8 cellular contexts compared by ENCODE assay signal in genomic region chr1:24149854-24150227, GRCh38. TPM values are rescaled to one million over a fixed set of nuclear protein-coding genes. Genes with fewer than 3 reads are reported as not detected.
DNase-seq lines count a peak whose midpoint lies in the region; ATAC-seq, FAIRE-seq and TF ChIP-seq lines count a peak whose summit lies in the region.

No MANE protein-coding gene starts in this region.

- CTCF ChIA-PET in activated CD8-positive, alpha-beta T cell treated with anti-CD3 and anti-CD28 coated beads for 36 hours (lab: Charles Lee), result interaction anchor here (0.6 to 6.8 kb wide), 51 partner anchors 9 to 686 kb away, joined by 3 to 87 read pairs (median 4); partner anchors contain the start of genes IFNLR1, IL22RA1, SRRM1 and STPG1

- no peak overlapping the region for H3K27ac ChIP-seq in heart left ventricle

- DNase-seq in KBM-7, result peak; percentile 7
- peak; percentile 70 for DNase-seq in activated CD8-positive, alpha-beta T cell treated with anti-CD3 and anti-CD28 coated beads for 36 hours
- DNase-seq in heart left ventricle, result peak in 1 of 5 donors; percentile 44
- DNase-seq in stimulated activated CD4-positive, alpha-beta T cell treated with anti-CD3 and anti-CD28 coated beads, Interleukin-4, amount 100 ng/mL, for 48 hours (ENCODE audit: low read depth in 2 of 2), result peak; percentile 44 to 49
- DNase-seq in GM12891 (ENCODE audit: insufficient read length, low spot score), result no peak
- no peak for DNase-seq in iPS-NIHi11 (ENCODE audit: low spot score)

- 47 to 57% (median 49%) methylated on average over 6 of the region's 6 CpGs for WGBS in heart left ventricle, 4 donors

- no peak for TF ChIP-seq CTCF in activated CD8-positive, alpha-beta T cell treated with anti-CD3 and anti-CD28 coated beads for 36 hours (IDR thresholded peaks at IDR 0.05)
- no peak for TF ChIP-seq CTCF in heart left ventricle (IDR thresholded peaks at IDR 0.05)

- POLR2A ChIA-PET in activated CD8-positive, alpha-beta T cell treated with anti-CD3 and anti-CD28 coated beads for 36 hours (lab: Charles Lee), result interaction anchor here (0.6 to 1.7 kb wide), 7 partner anchors 37 to 241 kb away, joined by 3 to 6 read pairs (median 3); partner anchors contain the start of gene IFNLR1

- H3K36me3 ChIP-seq in heart left ventricle, result no peaks in the 10 kb centered on the region

- ATAC-seq in activated CD8-positive, alpha-beta T cell treated with anti-CD3 and anti-CD28 coated beads for 36 hours, result peak; percentile 62
- ATAC-seq in heart left ventricle, result peak in 3 of 4 donors; percentile 44 to 51 (median 47)
- no peak for ATAC-seq in HG02938 (IDR thresholded peaks at IDR 0.05; ENCODE audit: unreplicated experiment)
- no peak for ATAC-seq in HG02973 (IDR thresholded peaks at IDR 0.05; ENCODE audit: unreplicated experiment)

- in situ Hi-C loops in KBM-7 (cut with MboI; ENCODE audit: low pct_unique_long_range_greater_than_20kb, low sequenced_read_pairs), result no loop called here

- no peak overlapping the region for H3K27ac Mint-ChIP-seq in activated CD8-positive, alpha-beta T cell treated with anti-CD3 and anti-CD28 coated beads for 36 hours

- no peaks in the 10 kb centered on the region for H3K9me3 ChIP-seq in heart left ventricle

- H3K36me3 Mint-ChIP-seq in activated CD8-positive, alpha-beta T cell treated with anti-CD3 and anti-CD28 coated beads for 36 hours (ENCODE audit: low read depth), result no peaks in the 10 kb centered on the region

- TF ChIP-seq POLR2A in heart left ventricle (IDR thresholded peaks at IDR 0.05), result no peak
- TF ChIP-seq POLR2A in GM12891 (IDR thresholded peaks at IDR 0.05; ENCODE audit: low read depth, low read length), result no peak

- H3K9me3 Mint-ChIP-seq in activated CD8-positive, alpha-beta T cell treated with anti-CD3 and anti-CD28 coated beads for 36 hours, result no peaks in the 10 kb centered on the region

- peaks cover 0 to 14% (median 3%) of the 10 kb centered on the region in 12 donors for H3K4me1 ChIP-seq in heart left ventricle

- intact Hi-C loops in activated CD8-positive, alpha-beta T cell treated with anti-CD3 and anti-CD28 coated beads for 36 hours (cut with micrococcal nuclease), result loop anchor here (5.0 kb wide), 1 partner anchor 37 kb away; the partner anchor contains the start of gene IFNLR1
- intact Hi-C loops in heart left ventricle (cut with DNase I), result loop anchor here in 2 of 10 donors (2.0 to 5.0 kb wide), 2 partner anchors 241 to 242 kb away; no protein-coding TSS in a partner anchor

- peaks cover 36% of the 10 kb centered on the region for H3K27me3 Mint-ChIP-seq in activated CD8-positive, alpha-beta T cell treated with anti-CD3 and anti-CD28 coated beads for 36 hours

- FAIRE-seq in GM12891 (lab: Jason Lieb, UNC), result no peak

- peaks cover 0 to 31% (median 7%) of the 10 kb centered on the region in 9 donors for H3K27me3 ChIP-seq in heart left ventricle

- H3K4me3 Mint-ChIP-seq in activated CD8-positive, alpha-beta T cell treated with anti-CD3 and anti-CD28 coated beads for 36 hours, result no peak overlapping the region

- peak overlapping the region in 1 of 12 donors; percentile 23 for H3K4me3 ChIP-seq in heart left ventricle

- H3K4me1 Mint-ChIP-seq in activated CD8-positive, alpha-beta T cell treated with anti-CD3 and anti-CD28 coated beads for 36 hours (ENCODE audit: low read depth), result peaks cover 18% of the 10 kb centered on the region

TF ChIP-seq in GM12891, 5 proteins besides CTCF, POLR2A, EP300 and RAD21:
- TF ChIP-seq SPI1 (IDR thresholded peaks at IDR 0.05; ENCODE audit: low read depth, low read length) (no peak), PAX5 (IDR thresholded peaks at IDR 0.05; ENCODE audit: insufficient read depth, low read length, severe bottlenecking) (no peak), POU2F2 (IDR thresholded peaks at IDR 0.05; ENCODE audit: low read depth, low read length) (no peak), TAF1 (IDR thresholded peaks at IDR 0.05; ENCODE audit: low read depth, low read length) (no peak), POLR2AphosphoS5 (IDR thresholded peaks at IDR 0.05; ENCODE audit: low read depth, low read length) (no peak)

RNA-seq across cellular contexts. Expression of gene IL22RA1, which starts 6.9 kb away (rescaled TPM):
- not detected for total RNA-seq in activated CD8-positive, alpha-beta T cell treated with anti-CD3 and anti-CD28 coated beads for 36 hours
- 1 to 10 TPM in 1 of 9 donors, under 1 TPM in 5, not detected in 3; 0.19 to 1.3 (median 0.49) TPM for total RNA-seq in heart left ventricle
- polyA plus RNA-seq in heart left ventricle, result under 1 TPM; 0.04 to 0.12 TPM
- not detected for polyA plus RNA-seq in GM12891 (2012; ENCODE audit: low read depth, missing spikeins)

RNA-seq across cellular contexts. Expression of gene IFNLR1, which starts 37.2 kb away (rescaled TPM):
- total RNA-seq in activated CD8-positive, alpha-beta T cell treated with anti-CD3 and anti-CD28 coated beads for 36 hours, result 1 to 10 TPM; 4.8 to 6.4 TPM
- 1 to 10 TPM; 1.9 to 3.4 (median 2.7) TPM for total RNA-seq in heart left ventricle
- 1 to 10 TPM in 1 of 2 donors, under 1 TPM in 1; 0.99 to 1.5 TPM for polyA plus RNA-seq in heart left ventricle
- 2.3 TPM for polyA plus RNA-seq in GM12891 (2012; ENCODE audit: low read depth, missing spikeins)

RNA-seq across cellular contexts. Expression of gene MYOM3, which starts 37.9 kb away (rescaled TPM):
- not detected for total RNA-seq in activated CD8-positive, alpha-beta T cell treated with anti-CD3 and anti-CD28 coated beads for 36 hours
- 100 to 1,000 TPM; 230 to 379 (median 288) TPM for total RNA-seq in heart left ventricle
- 100 to 1,000 TPM in 1 of 2 donors, 10 to 100 TPM in 1; 76.7 to 327 TPM for polyA plus RNA-seq in heart left ventricle
- polyA plus RNA-seq in GM12891 (2012; ENCODE audit: low read depth, missing spikeins), result not detected

Comparison
In these comparisons a context has a peak if more than half of its experiments do, and no peak if none do; other contexts are left out.
1. DNase-seq: peak in KBM-7 (single experiment), activated CD8-positive, alpha-beta T cell treated with anti-CD3 and anti-CD28 coated beads for 36 hours (single experiment) and stimulated activated CD4-positive, alpha-beta T cell treated with anti-CD3 and anti-CD28 coated beads, Interleukin-4, amount 100 ng/mL, for 48 hours (2 of 2); none in GM12891 (single experiment) and iPS-NIHi11 (single experiment).
2. ATAC-seq: peak in activated CD8-positive, alpha-beta T cell treated with anti-CD3 and anti-CD28 coated beads for 36 hours (single experiment) and heart left ventricle (3 of 4); none in HG02938 (single experiment) and HG02973 (single experiment).
3. RNA of gene MYOM3, which starts 37.9 kb away (total RNA-seq): 230 to 379 TPM in heart left ventricle; not detected in activated CD8-positive, alpha-beta T cell treated with anti-CD3 and anti-CD28 coated beads for 36 hours; every median in the first group is over 100 times any median in the second.